In the genomic region with DNA sequence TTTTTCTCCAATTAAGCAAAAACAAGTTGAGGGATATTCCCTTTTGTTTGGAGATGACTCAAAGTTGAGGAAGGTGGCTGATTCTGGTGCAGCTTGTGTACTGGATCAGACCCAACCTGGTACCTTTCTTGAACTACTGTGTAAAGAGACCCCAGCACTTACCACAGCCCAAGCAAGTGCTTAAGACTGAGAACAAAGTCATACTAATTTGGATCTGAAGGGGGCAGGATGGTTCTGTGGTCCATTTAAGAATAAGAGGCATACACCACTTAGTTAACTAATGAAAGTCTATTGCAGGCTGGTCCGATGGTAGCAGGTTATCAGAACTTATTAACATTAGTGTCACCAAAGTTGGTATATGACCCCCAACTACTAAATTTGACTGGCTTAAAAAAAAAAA, we compare ENCODE assay signal across 17 cellular contexts. TPM values are rescaled to one million over a fixed set of nuclear protein-coding genes. Genes with fewer than 3 reads are reported as not detected.
A peak's percentile ranks its signal among the peaks of the same experiment; 100 is the strongest.
DNase-seq lines count a peak whose midpoint lies in the region; ATAC-seq and TF ChIP-seq lines count a peak whose summit lies in the region.
"Had no signal": no experiment of that assay in that cellular context is flagged by ENCODE, and none has a peak within 500 bp of the region (broad histone marks: within the 10 kb centered on the region; RNA-seq: fewer than 3 reads in every experiment).

No MANE protein-coding gene starts in this region.

- H3K27me3 ChIP-seq in H7 (ENCODE audit: control insufficient read depth, insufficient read depth, low read length) (peaks cover 3% of the 10 kb centered on the region), brain microvascular endothelial cell (replicated peaks) (no peaks in the 10 kb centered on the region), mesenchymal stem cell (ENCODE audit: control insufficient read depth in 1 of 2, insufficient read depth in 1 of 2, low read length in 2 of 2) (no peaks in the 10 kb centered on the region), MG63 (no peaks in the 10 kb centered on the region)

- H3K4me2 ChIP-seq in mesenchymal stem cell (ENCODE audit: low read length, poor library complexity, severe bottlenecking), result no peak overlapping the region

- no peak overlapping the region for H3K14ac ChIP-seq in mesenchymal stem cell (ENCODE audit: low read length in 2 of 2)

- peaks cover 14% of the 10 kb centered on the region for H3K79me1 ChIP-seq in mesenchymal stem cell (replicated peaks; ENCODE audit: low read length, poor library complexity, severe bottlenecking)

- H2BK120ac ChIP-seq in mesenchymal stem cell (ENCODE audit: low read depth, low read length), result no peak overlapping the region

- no peak overlapping the region for H2BK5ac ChIP-seq in mesenchymal stem cell (ENCODE audit: low read depth, low read length, poor library complexity, severe bottlenecking)

- no peak overlapping the region for H2BK15ac ChIP-seq in mesenchymal stem cell (ENCODE audit: low read depth, poor library complexity, severe bottlenecking)

- no peaks in the 10 kb centered on the region for H3K4me1 ChIP-seq in mesenchymal stem cell (ENCODE audit: control insufficient read depth, insufficient read depth, low read depth, low read length)
- H3K4me1 ChIP-seq: BE2C had no signal

- no peak for ATAC-seq in GM21447 (IDR thresholded peaks at IDR 0.05; ENCODE audit: unreplicated experiment)
- ATAC-seq: stimulated activated memory B cell treated with anti-CD40 and anti-IgM and Interleukin-4, amounts not matched to agents 10 μg/mL and 1 μg/mL and 100 μg/mL, for 72 hours had no signal

- H3K36me3 ChIP-seq in H7 (replicated peaks; ENCODE audit: control insufficient read depth, insufficient read depth, low read length), result no peaks in the 10 kb centered on the region
- H3K36me3 ChIP-seq in brain microvascular endothelial cell (replicated peaks), result no peaks in the 10 kb centered on the region
- H3K36me3 ChIP-seq in mesenchymal stem cell (ENCODE audit: control insufficient read depth in 1 of 2, insufficient read depth in 2 of 2, low read depth in 1 of 2, low read length in 2 of 2), result peaks cover 11 to 56% of the 10 kb centered on the region in 2 experiments
- peaks cover 15% of the 10 kb centered on the region for H3K36me3 ChIP-seq in MG63
- H3K36me3 ChIP-seq: BE2C had no signal

- in situ Hi-C loops in ACHN (cut with HindIII; ENCODE audit: low pct_ligation_motif_present, low pct_unique_long_range_greater_than_20kb, low sequenced_read_pairs), result no loop called here
- in situ Hi-C loops in brain microvascular endothelial cell (cut with HindIII; ENCODE audit: low pct_ligation_motif_present, low sequenced_read_pairs), result no loop called here

- H3K23ac ChIP-seq in mesenchymal stem cell (ENCODE audit: low read length in 2 of 2), result no peak overlapping the region

- no peak overlapping the region for H2AK5ac ChIP-seq in mesenchymal stem cell (ENCODE audit: low read length, severe bottlenecking)

- H3K27ac ChIP-seq in brain microvascular endothelial cell (no peak overlapping the region), mesenchymal stem cell (ENCODE audit: low read length, poor library complexity, severe bottlenecking) (no peak overlapping the region)

- no CpG with 5 or more reads among the region's 1 CpG for WGBS in mesenchymal stem cell

- H4K8ac ChIP-seq in mesenchymal stem cell (ENCODE audit: low read length), result no peak overlapping the region

- H3K4me3 ChIP-seq in H7 (ENCODE audit: insufficient read depth, low read depth, low read length) (no peak overlapping the region), brain microvascular endothelial cell (ENCODE audit: low read depth, low read length) (no peak overlapping the region), mesenchymal stem cell (ENCODE audit: insufficient read depth in 1 of 2, low read depth in 1 of 2, low read length in 2 of 2) (no peak overlapping the region), MG63 (no peak overlapping the region)

- no peaks in the 10 kb centered on the region for H3K9me3 ChIP-seq in mesenchymal stem cell (ENCODE audit: control insufficient read depth, low read length)
- no peaks in the 10 kb centered on the region for H3K9me3 ChIP-seq in MG63
- H3K9me3 ChIP-seq: BE2C had no signal

- H3K4ac ChIP-seq in mesenchymal stem cell (ENCODE audit: low read depth in 1 of 2, low read length in 2 of 2), result no peak overlapping the region

- no peak overlapping the region for H3K9ac ChIP-seq in mesenchymal stem cell (ENCODE audit: low read length)

- peak; percentile 28 for TF ChIP-seq CTCF in brain microvascular endothelial cell (IDR thresholded peaks at IDR 0.05; ENCODE audit: low read depth, low read length, missing control alignments)

- H2BK12ac ChIP-seq in mesenchymal stem cell (ENCODE audit: low read length in 2 of 2), result no peak overlapping the region

- H3K18ac ChIP-seq in mesenchymal stem cell (ENCODE audit: low read depth in 1 of 2, low read length in 2 of 2), result no peak overlapping the region

- no peak overlapping the region for H4K91ac ChIP-seq in mesenchymal stem cell (ENCODE audit: low read length)

- H2AFZ ChIP-seq in mesenchymal stem cell (ENCODE audit: low read depth, low read length), result no peak overlapping the region

- DNase-seq in ACHN (peak; percentile 36), H7 (peak; percentile 26), brain microvascular endothelial cell (no peak), iris pigment epithelial cell (ENCODE audit: low read depth) (peak; percentile 63), NCI-H748 treated with DMSO at 0.1 percent for 48 hours (lab: John Stamatoyannopoulos, UW) (no peak), mesenchymal stem cell (no peak), MG63 (no peak)
- DNase-seq: activated naive CD4-positive, alpha-beta T cell treated with anti-CD3 and anti-CD28 coated beads for 36 hours; BE2C; naive B cell; NCI-H1105; NCI-H510A treated with DMSO at 0.1 percent for 48 hours; retina; SHP77; stimulated activated CD4-positive, alpha-beta T cell treated with anti-CD3 and anti-CD28 coated beads, Interleukin-2, amount 100 ng/mL, for 48 hours had no signal

RNA-seq across cellular contexts. Expression of a gene that starts 6.3 kb away (rescaled TPM):
- 0.07 TPM in 2 replicates for total RNA-seq in H7 (2014; rRNA removed; shearing (Covaris generic))
- polyA plus RNA-seq in mesenchymal stem cell (2013, experiment 1 of 2), result 0.14 TPM
- polyA plus RNA-seq in mesenchymal stem cell (2013, experiment 2 of 2), result 0.07 TPM
- 11.3 and 17.9 TPM in 2 replicates for total RNA-seq in MG63 (2014; rRNA removed; shearing (Covaris generic); ENCODE audit: low replicate concordance)

RNA-seq across cellular contexts. Expression of a gene that starts 50.7 kb away (rescaled TPM):
- total RNA-seq in H7 (2014; rRNA removed; shearing (Covaris generic)), result 13.8 and 21.3 TPM in 2 replicates
- polyA plus RNA-seq in mesenchymal stem cell (2013, experiment 1 of 2), result 23.3 TPM
- polyA plus RNA-seq in mesenchymal stem cell (2013, experiment 2 of 2), result 24.1 TPM
- 9.7 and 18.2 TPM in 2 replicates for total RNA-seq in MG63 (2014; rRNA removed; shearing (Covaris generic); ENCODE audit: low replicate concordance)

RNA-seq across cellular contexts. Expression of a gene that starts 55.6 kb away (rescaled TPM):
- 35.8 and 55.8 TPM in 2 replicates for total RNA-seq in H7 (2014; rRNA removed; shearing (Covaris generic))
- 22.2 TPM for polyA plus RNA-seq in mesenchymal stem cell (2013, experiment 1 of 2)
- polyA plus RNA-seq in mesenchymal stem cell (2013, experiment 2 of 2), result 23.1 TPM
- total RNA-seq in MG63 (2014; rRNA removed; shearing (Covaris generic); ENCODE audit: low replicate concordance), result 42.1 and 52.3 TPM in 2 replicates

Comparison
In these comparisons a context has a peak if more than half of its experiments do, and no peak if none do; other contexts are left out.
1. DNase-seq: peak in ACHN (single experiment), H7 (single experiment) and iris pigment epithelial cell (single experiment); none in brain microvascular endothelial cell (single experiment), NCI-H748 treated with DMSO at 0.1 percent for 48 hours (single experiment), mesenchymal stem cell (single experiment) and MG63 (single experiment).
2. RNA of a gene that starts 6.3 kb away (total RNA-seq): 11.3 to 17.9 TPM in MG63; 0.07 TPM in H7; every median in the first group is over 10 times any median in the second.